Comparison of ENCODE assay signal across 18 cellular contexts in genomic region chr21:37490084-37490483, GRCh38.
"Had no signal": no experiment of that assay in that cellular context is flagged by ENCODE, and none has a peak within 500 bp of the region (broad histone marks: within the 10 kb centered on the region; RNA-seq: fewer than 3 reads in every experiment).

No MANE protein-coding gene starts in this region.

- H2AFZ ChIP-seq: PC-9 had no signal

- H3K27me3 ChIP-seq: MG63 had no signal

- ATAC-seq: activated CD8-positive, alpha-beta memory T cell treated with anti-CD3 and anti-CD28 coated beads, Interleukin-2, amount 10 ng/mL, durations not matched to agents 7 days and 5 days; T-helper 17 cell had no signal

- H3K4me2 ChIP-seq: PC-9 had no signal

- DNase-seq: activated CD4-positive, alpha-beta T cell treated with anti-CD3 and anti-CD28 coated beads, Interleukin-2, amount 10 ng/mL, durations not matched to agents 24 days and 14 days; activated CD4-positive, alpha-beta T cell treated with anti-CD3 and anti-CD28 coated beads, Interleukin-2, amount 50 U/mL, for 48 hours; activated CD4-positive, CD25-positive, alpha-beta regulatory T cell treated with anti-CD3 and anti-CD28 coated beads, Interleukin-2, amount 50 U/mL, for 72 hours; activated CD8-positive, alpha-beta memory T cell treated with anti-CD3 and anti-CD28 coated beads, Interleukin-2, amount 10 ng/mL, durations not matched to agents 7 days and 5 days; activated effector memory CD4-positive, alpha-beta T cell treated with Interleukin-2 at 50 U/mL for 16 hours; activated naive CD4-positive, alpha-beta T cell; amygdala; MG63; NCI-H1105; NCI-H1436; NCI-H187; NCI-H2081; NCI-H510A treated with DMSO at 0.1 percent for 48 hours; NCI-H69; PC-9; SIG-M5; T-helper 17 cell; T-helper 9 cell had no signal

- H3K4me3 ChIP-seq: MG63, PC-9 had no signal

- H3K9me3 ChIP-seq: MG63 had no signal

- H3K27ac ChIP-seq: PC-9 had no signal
